1 cellular context compared by ENCODE assay signal in genomic region chr2:42048318-42049251, GRCh38.
TF ChIP-seq lines count a peak whose summit lies in the region.

No MANE protein-coding gene starts in this region.

TF ChIP-seq in HepG2, 621 proteins besides CTCF, POLR2A, EP300 and RAD21 (continued from another document and continues in another):
- no peak for TF ChIP-seq ZNF770 (CRISPR knock-in tag; IDR thresholded peaks at IDR 0.05)
- peak; percentile 21; the same call in 1 of the 2 replicates for TF ChIP-seq ZNF614 (CRISPR knock-in tag; IDR thresholded peaks at IDR 0.05; ENCODE audit: borderline replicate concordance)
- TF ChIP-seq ZBTB26 (CRISPR knock-in tag; IDR thresholded peaks at IDR 0.05; ENCODE audit: borderline replicate concordance): no peak
- TF ChIP-seq ZNF468 (CRISPR knock-in tag; IDR thresholded peaks at IDR 0.05): no peak
- TF ChIP-seq XRCC5 (optimal IDR thresholded peaks at IDR 0.05; ENCODE audit: low read length): no peak
- no peak for TF ChIP-seq HNF1B (CRISPR knock-in tag; IDR thresholded peaks at IDR 0.05)
- no peak for TF ChIP-seq RFX3 (CRISPR knock-in tag; IDR thresholded peaks at IDR 0.05)
- TF ChIP-seq MEF2D (CRISPR knock-in tag; IDR thresholded peaks at IDR 0.05): 0 out of 2 replicates have a peak, but pooled peaks have one; percentile 56
- TF ChIP-seq TMF1 (CRISPR knock-in tag; IDR thresholded peaks at IDR 0.05; ENCODE audit: low read depth): 0 out of 2 replicates have a peak, but pooled peaks have one; percentile 26
- no peak for TF ChIP-seq KIAA2018 (CRISPR knock-in tag; IDR thresholded peaks at IDR 0.05; ENCODE audit: borderline replicate concordance)
- TF ChIP-seq ETV5 (CRISPR knock-in tag; IDR thresholded peaks at IDR 0.05; ENCODE audit: borderline replicate concordance): no peak
- TF ChIP-seq ZSCAN9 (CRISPR knock-in tag; IDR thresholded peaks at IDR 0.05; ENCODE audit: borderline replicate concordance): 0 out of 2 replicates have a peak, but pooled peaks have one; percentile 16
- no peak for TF ChIP-seq ZC3H13 (CRISPR knock-in tag; IDR thresholded peaks at IDR 0.05)
- no peak for TF ChIP-seq AGO1 (IDR thresholded peaks at IDR 0.05; ENCODE audit: low read depth, low read length, poor library complexity, severe bottlenecking)
- peak; percentile 94; the same call in 1 of the 2 replicates for TF ChIP-seq AHR (CRISPR knock-in tag; IDR thresholded peaks at IDR 0.05)
- no peak for TF ChIP-seq ZNF513 (CRISPR knock-in tag; conservative IDR thresholded peaks at IDR 0.05)
- no peak for TF ChIP-seq ZNF672 (CRISPR knock-in tag; IDR thresholded peaks at IDR 0.05)
- TF ChIP-seq MATR3 (CRISPR knock-in tag; IDR thresholded peaks at IDR 0.05): 0 out of 2 replicates have a peak, but pooled peaks have one; percentile 61
- peak; percentile 62; the same call in 1 of the 2 replicates for TF ChIP-seq MEIS2 (CRISPR knock-in tag; IDR thresholded peaks at IDR 0.05)
- no peak for TF ChIP-seq KLF11 (CRISPR knock-in tag; IDR thresholded peaks at IDR 0.05)
- no peak; the same call in 1 of the 2 replicates for TF ChIP-seq RBAK (CRISPR knock-in tag; IDR thresholded peaks at IDR 0.05)
- peak; percentile 40; the same call in 1 of the 2 replicates for TF ChIP-seq ATF3 (CRISPR knock-in tag; IDR thresholded peaks at IDR 0.05)
- TF ChIP-seq NR3C1 (CRISPR knock-in tag; IDR thresholded peaks at IDR 0.05): no peak
- TF ChIP-seq ZBTB42 (CRISPR knock-in tag; IDR thresholded peaks at IDR 0.05): no peak
- peak; percentile 45; the same call in 1 of the 2 replicates for TF ChIP-seq TAF1 (CRISPR knock-in tag; IDR thresholded peaks at IDR 0.05)
- no peak for TF ChIP-seq TGIF2 (CRISPR knock-in tag; IDR thresholded peaks at IDR 0.05)
- TF ChIP-seq POLR2G (IDR thresholded peaks at IDR 0.05; ENCODE audit: low read depth, low read length): no peak; the same call in 1 of the 2 replicates
- no peak for TF ChIP-seq HMG20A (CRISPR knock-in tag; IDR thresholded peaks at IDR 0.05; ENCODE audit: borderline replicate concordance)
- no peak for TF ChIP-seq ZNF33A (CRISPR knock-in tag; IDR thresholded peaks at IDR 0.05; ENCODE audit: borderline replicate concordance)
- TF ChIP-seq KDM3A (CRISPR knock-in tag; IDR thresholded peaks at IDR 0.05; ENCODE audit: low read depth): no peak
- peak; percentile 43; the same call in 1 of the 2 replicates for TF ChIP-seq GABPB1 (CRISPR knock-in tag; IDR thresholded peaks at IDR 0.05)
- TF ChIP-seq ZSCAN20 (CRISPR knock-in tag; IDR thresholded peaks at IDR 0.05; ENCODE audit: borderline replicate concordance): no peak; the same call in 1 of the 2 replicates
- no peak for TF ChIP-seq PLRG1 (conservative IDR thresholded peaks at IDR 0.05)
- no peak for TF ChIP-seq SRSF9 (IDR thresholded peaks at IDR 0.05; ENCODE audit: borderline replicate concordance, insufficient read depth, low read depth, low read length, poor library complexity, severe bottlenecking)
- TF ChIP-seq ZNF749 (CRISPR knock-in tag; IDR thresholded peaks at IDR 0.05; ENCODE audit: borderline replicate concordance): no peak
- no peak for TF ChIP-seq ZNF597 (CRISPR knock-in tag; IDR thresholded peaks at IDR 0.05)
- no peak; the same call in 1 of the 2 replicates for TF ChIP-seq NR1H2 (CRISPR knock-in tag; IDR thresholded peaks at IDR 0.05; ENCODE audit: borderline replicate concordance, low read depth)
- no peak for TF ChIP-seq ZSCAN25 (CRISPR knock-in tag; IDR thresholded peaks at IDR 0.05)
- no peak for TF ChIP-seq ZSCAN21 (CRISPR knock-in tag; IDR thresholded peaks at IDR 0.05; ENCODE audit: borderline replicate concordance)
- TF ChIP-seq ZBTB2 (CRISPR knock-in tag; IDR thresholded peaks at IDR 0.05; ENCODE audit: low read depth): no peak
- TF ChIP-seq MXD1 (CRISPR knock-in tag; IDR thresholded peaks at IDR 0.05): peak; percentile 67
- TF ChIP-seq ZMAT3 (CRISPR knock-in tag; conservative IDR thresholded peaks at IDR 0.05): no peak
- no peak for TF ChIP-seq NAIF1 (CRISPR knock-in tag; IDR thresholded peaks at IDR 0.05; ENCODE audit: borderline replicate concordance)
- no peak for TF ChIP-seq E2F1 (CRISPR knock-in tag; IDR thresholded peaks at IDR 0.05)
- TF ChIP-seq ETV6 (CRISPR knock-in tag; conservative IDR thresholded peaks at IDR 0.05): no peak; the same call in 1 of the 2 replicates
